ENCODE assay signal across 7 cellular contexts in the genomic region with DNA sequence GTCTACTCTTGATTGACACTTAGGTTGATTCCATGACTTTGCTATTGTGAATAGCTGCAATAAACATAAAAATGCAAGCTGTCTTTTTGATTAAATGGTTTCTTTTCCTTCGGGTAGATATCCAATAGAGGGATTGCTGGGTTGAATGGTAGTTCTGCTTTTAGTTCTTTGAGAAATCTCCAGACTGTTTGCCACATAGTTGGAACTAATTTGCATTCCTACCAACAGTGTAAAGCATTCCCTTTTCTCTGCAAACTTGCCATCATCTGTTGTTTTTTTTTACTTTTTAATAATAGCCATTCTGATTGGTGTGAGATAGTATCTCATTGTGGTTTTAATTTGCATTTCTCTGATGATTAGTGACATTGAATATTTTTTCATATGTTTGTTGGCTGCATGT.
"Had no signal": no experiment of that assay in that cellular context is flagged by ENCODE, and none has a peak within 500 bp of the region (broad histone marks: within the 10 kb centered on the region; RNA-seq: fewer than 3 reads in every experiment).

No MANE protein-coding gene starts in this region.

- DNase-seq: H9, HCEC 1CT, KBM-7 had no signal

- H3K4me2 ChIP-seq: GM23338, KMS-11 had no signal

- ATAC-seq: GM23338, HepG2 had no signal

- H3K27ac ChIP-seq: HL-60, KMS-11 had no signal

- H3K9ac ChIP-seq: KMS-11 had no signal

- H3K4me3 ChIP-seq: GM23338 had no signal

- H2AFZ ChIP-seq: GM23338 had no signal
